In genomic region chr2:201235865-201236811, GRCh38 we compare ENCODE assay signal across 1 cellular context.
TF ChIP-seq lines count a peak whose summit lies in the region.

No MANE protein-coding gene starts in this region.

TF ChIP-seq in HepG2, 621 proteins besides CTCF, POLR2A, EP300 and RAD21 (continued from another document and continues in another):
- peak; percentile 45; the same call in 1 of the 2 replicates for TF ChIP-seq HOXA5 (CRISPR knock-in tag; IDR thresholded peaks at IDR 0.05)
- TF ChIP-seq KAT8 (CRISPR knock-in tag; IDR thresholded peaks at IDR 0.05): peak; percentile 29; the same call in 1 of the 2 replicates
- peak; percentile 65; the same call in 1 of the 2 replicates for TF ChIP-seq ZNF362 (CRISPR knock-in tag; IDR thresholded peaks at IDR 0.05; ENCODE audit: borderline replicate concordance)
- no peak for TF ChIP-seq GABPA (IDR thresholded peaks at IDR 0.05; ENCODE audit: low read depth, low read length)
- TF ChIP-seq GABPA (CRISPR knock-in tag; IDR thresholded peaks at IDR 0.05; ENCODE audit: low read depth): 0 out of 2 replicates have a peak, but pooled peaks have one; percentile 15
- TF ChIP-seq KDM1A (CRISPR knock-in tag; IDR thresholded peaks at IDR 0.05): no peak
- TF ChIP-seq NR2F6 (IDR thresholded peaks at IDR 0.05): no peak
- no peak for TF ChIP-seq NR2F6 (CRISPR knock-in tag; IDR thresholded peaks at IDR 0.05)
- TF ChIP-seq KLF15 (CRISPR knock-in tag; IDR thresholded peaks at IDR 0.05; ENCODE audit: borderline replicate concordance): no peak
- TF ChIP-seq IRF2 (CRISPR knock-in tag; IDR thresholded peaks at IDR 0.05): peak; percentile 24; the same call in 1 of the 2 replicates
- 0 out of 2 replicates have a peak, but pooled peaks have one; percentile 21 for TF ChIP-seq FOXO1 (CRISPR knock-in tag; IDR thresholded peaks at IDR 0.05)
- no peak for TF ChIP-seq PHB2 (IDR thresholded peaks at IDR 0.05; ENCODE audit: partially characterized antibody)
- TF ChIP-seq STAG1 (CRISPR knock-in tag; IDR thresholded peaks at IDR 0.05): peak; percentile 85
- TF ChIP-seq STAT6 (CRISPR knock-in tag; IDR thresholded peaks at IDR 0.05; ENCODE audit: borderline replicate concordance): 0 out of 2 replicates have a peak, but pooled peaks have one; percentile 39
- 0 out of 2 replicates have a peak, but pooled peaks have one; percentile 39 for TF ChIP-seq SAP130 (CRISPR knock-in tag; IDR thresholded peaks at IDR 0.05; ENCODE audit: low read depth)
- TF ChIP-seq ARID3A (IDR thresholded peaks at IDR 0.05; ENCODE audit: low read depth, low read length): peak; percentile 97
- TF ChIP-seq TRAFD1 (CRISPR knock-in tag; IDR thresholded peaks at IDR 0.05; ENCODE audit: borderline replicate concordance): no peak
- TF ChIP-seq CEBPB (IDR thresholded peaks at IDR 0.05; ENCODE audit: borderline replicate concordance, low read depth, low read length): peak; percentile 37; the same call in 1 of the 2 replicates
- no peak for TF ChIP-seq SNAPC4 (CRISPR knock-in tag; IDR thresholded peaks at IDR 0.05)
- 0 out of 2 replicates have a peak, but pooled peaks have one; percentile 8 for TF ChIP-seq ZBTB49 (CRISPR knock-in tag; IDR thresholded peaks at IDR 0.05; ENCODE audit: borderline replicate concordance)
- 0 out of 2 replicates have a peak, but pooled peaks have one; percentile 49 for TF ChIP-seq AHR (CRISPR knock-in tag; IDR thresholded peaks at IDR 0.05)
- peak; percentile 76 for TF ChIP-seq TEAD3 (CRISPR knock-in tag; optimal IDR thresholded peaks at IDR 0.05; ENCODE audit: borderline replicate concordance)
- TF ChIP-seq ZEB1 (IDR thresholded peaks at IDR 0.05; ENCODE audit: insufficient replicate concordance, low read depth): peak; percentile 28
- TF ChIP-seq IKZF5 (CRISPR knock-in tag; IDR thresholded peaks at IDR 0.05): 0 out of 2 replicates have a peak, but pooled peaks have one; percentile 16
- TF ChIP-seq NFATC3 (CRISPR knock-in tag; IDR thresholded peaks at IDR 0.05): no peak
- no peak for TF ChIP-seq FOXA3 (CRISPR knock-in tag; IDR thresholded peaks at IDR 0.05)
- no peak for TF ChIP-seq ZNF335 (CRISPR knock-in tag; IDR thresholded peaks at IDR 0.05)
- no peak for TF ChIP-seq FUBP1 (CRISPR knock-in tag; IDR thresholded peaks at IDR 0.05; ENCODE audit: borderline replicate concordance)
- TF ChIP-seq SMC3 (IDR thresholded peaks at IDR 0.05; ENCODE audit: low read length): peak; percentile 77
- TF ChIP-seq MTF1 (CRISPR knock-in tag; IDR thresholded peaks at IDR 0.05): no peak
- TF ChIP-seq ZNF687 (CRISPR knock-in tag; IDR thresholded peaks at IDR 0.05): peak; percentile 27; the same call in 1 of the 2 replicates
- TF ChIP-seq SIX4 (CRISPR knock-in tag; IDR thresholded peaks at IDR 0.05): no peak
- TF ChIP-seq GATAD2A (CRISPR knock-in tag; IDR thresholded peaks at IDR 0.05): 0 out of 2 replicates have a peak, but pooled peaks have one; percentile 42
- peak; percentile 47; the same call in 1 of the 2 replicates for TF ChIP-seq ZNF501 (CRISPR knock-in tag; IDR thresholded peaks at IDR 0.05)
- 0 out of 2 replicates have a peak, but pooled peaks have one; percentile 33 for TF ChIP-seq THAP11 (CRISPR knock-in tag; IDR thresholded peaks at IDR 0.05)
